1 cellular context compared by ENCODE assay signal in genomic region chr21:32368961-32369360, GRCh38. TPM values are rescaled to one million over a fixed set of nuclear protein-coding genes. Genes with fewer than 3 reads are reported as not detected.
"Had no signal": no experiment of that assay in that cellular context is flagged by ENCODE, and none has a peak within 500 bp of the region (broad histone marks: within the 10 kb centered on the region; RNA-seq: fewer than 3 reads in every experiment).

No MANE protein-coding gene starts in this region.

RNA-seq across cellular contexts. Expression of gene EVA1C, which starts 43.5 kb away (rescaled TPM):
- total RNA-seq: progenitor cell of endocrine pancreas had no signal
